8 cellular contexts compared by ENCODE assay signal in the genomic region with DNA sequence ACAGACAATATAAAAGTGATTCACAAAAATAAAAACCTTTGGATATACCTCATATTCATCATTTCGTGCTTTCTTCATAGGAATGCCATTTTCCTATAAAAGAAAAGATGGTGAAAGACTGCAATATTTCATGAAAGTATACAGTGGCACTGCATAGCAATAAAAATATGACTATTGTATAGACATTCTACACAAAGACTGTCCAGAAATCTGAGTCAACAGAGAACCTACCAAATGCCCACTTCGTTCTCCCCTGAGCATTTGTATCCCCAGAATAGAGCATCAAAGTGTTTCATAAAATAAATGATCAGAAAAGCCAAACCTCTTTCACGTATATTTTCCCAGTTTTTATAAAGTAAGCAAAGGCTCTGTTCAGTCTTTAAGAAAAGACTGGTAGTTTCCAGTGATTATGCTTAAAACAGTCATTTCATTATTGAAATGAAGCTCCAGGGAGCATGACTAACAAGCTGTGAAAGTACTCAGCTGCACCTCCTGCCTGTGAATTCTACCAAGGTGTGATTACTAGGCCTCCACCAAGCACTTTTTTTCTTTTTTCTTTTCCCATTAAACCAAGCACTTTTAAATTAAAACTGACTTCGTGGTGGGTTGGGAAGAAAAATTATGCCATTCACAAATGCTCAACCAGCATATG. TPM values are rescaled to one million over a fixed set of nuclear protein-coding genes. Genes with fewer than 3 reads are reported as not detected.
A peak's percentile ranks its signal among the peaks of the same experiment; 100 is the strongest.
DNase-seq lines count a peak whose midpoint lies in the region; ATAC-seq, FAIRE-seq and TF ChIP-seq lines count a peak whose summit lies in the region.
"Had no signal": no experiment of that assay in that cellular context is flagged by ENCODE, and none has a peak within 500 bp of the region (broad histone marks: within the 10 kb centered on the region; RNA-seq: fewer than 3 reads in every experiment).

No MANE protein-coding gene starts in this region.

- H4K8ac ChIP-seq in neuronal stem cell (ENCODE audit: low read depth, low read length) = no peak overlapping the region

- intact Hi-C loops in adrenal gland (cut with DNase I) = no loop called here

- H2BK120ac ChIP-seq in neuronal stem cell (ENCODE audit: low read depth, low read length) = no peak overlapping the region

- no peak overlapping the region for H2BK12ac ChIP-seq in neuronal stem cell (ENCODE audit: low read length)

- H3K14ac ChIP-seq in neuronal stem cell (ENCODE audit: low read length) = no peak overlapping the region

- H2AFZ ChIP-seq in neuronal stem cell (ENCODE audit: low read length) = no peak overlapping the region

- FAIRE-seq in bronchial epithelial cell (lab: Jason Lieb, UNC) = no peak

- H3K4me2 ChIP-seq in neuronal stem cell (ENCODE audit: insufficient read depth, low read length, poor library complexity, severe bottlenecking) = no peak overlapping the region

- H3K4ac ChIP-seq in neuronal stem cell (ENCODE audit: low read length) = no peak overlapping the region

- H3K79me1 ChIP-seq in neuronal stem cell (ENCODE audit: low read depth, low read length) = no peaks in the 10 kb centered on the region

- TF ChIP-seq CTCF in bronchial epithelial cell (IDR thresholded peaks at IDR 0.05; ENCODE audit: insufficient read depth, low read length, severe bottlenecking) (no peak), adrenal gland (IDR thresholded peaks at IDR 0.05) (no peak)

- H3K4me3 ChIP-seq in bronchial epithelial cell (ENCODE audit: low read depth, low read length) (no peak overlapping the region), neuronal stem cell (ENCODE audit: low read length in 2 of 2) (no peak overlapping the region), adrenal gland (no peak overlapping the region)

- H2AK5ac ChIP-seq in neuronal stem cell (ENCODE audit: low read depth, low read length) = no peak overlapping the region

- DNase-seq in bronchial epithelial cell (ENCODE audit: low read depth) = peak; percentile 26
- DNase-seq in neuronal stem cell (ENCODE audit: low spot score) = no peak
- DNase-seq in adrenal gland = no peak
- no peak for DNase-seq in superior temporal gyrus (ENCODE audit: extremely low spot score)
- DNase-seq: Karpas-422 had no signal

- H3K27me3 ChIP-seq in bronchial epithelial cell (ENCODE audit: control insufficient read depth, insufficient read depth, low read length) (no peaks in the 10 kb centered on the region), neuronal stem cell (ENCODE audit: control insufficient read depth in 3 of 3, insufficient read depth in 3 of 3, low read depth in 1 of 3, low read length in 3 of 3) (no peaks in the 10 kb centered on the region), adrenal gland (no peaks in the 10 kb centered on the region)

- H3K9me3 ChIP-seq in neuronal stem cell (replicated peaks in 1 of 2; ENCODE audit: control insufficient read depth in 2 of 2, insufficient read depth in 1 of 2, low read depth in 1 of 2, low read length in 2 of 2) (peaks cover 0 to 3% of the 10 kb centered on the region in 2 donors), adrenal gland (replicated peaks in 1 of 3) (no peaks in the 10 kb centered on the region)

- no peaks in the 10 kb centered on the region for H3K4me1 ChIP-seq in neuronal stem cell (ENCODE audit: control insufficient read depth in 2 of 2, insufficient read depth in 1 of 2, low read depth in 1 of 2, low read length in 2 of 2)
- no peaks in the 10 kb centered on the region for H3K4me1 ChIP-seq in adrenal gland (replicated peaks in 1 of 2)

- ATAC-seq in GM18519 (IDR thresholded peaks at IDR 0.05; ENCODE audit: low FRiP score, unreplicated experiment) (peak; percentile 86), GM19467 (IDR thresholded peaks at IDR 0.05; ENCODE audit: unreplicated experiment) (peak; percentile 80), HG03064 (IDR thresholded peaks at IDR 0.05; ENCODE audit: low read depth, unreplicated experiment) (peak; percentile 78)

- no peak overlapping the region for H2BK15ac ChIP-seq in neuronal stem cell (ENCODE audit: low read length)

- no peak overlapping the region for H3K27ac ChIP-seq in neuronal stem cell (replicated peaks; ENCODE audit: low read length)
- H3K27ac ChIP-seq in adrenal gland = no peak overlapping the region

- no peak overlapping the region for H4K91ac ChIP-seq in neuronal stem cell (ENCODE audit: low read depth, low read length, poor library complexity)

- H3K23ac ChIP-seq in neuronal stem cell (ENCODE audit: low read depth, low read length, poor library complexity) = no peak overlapping the region

- no peak for TF ChIP-seq POLR2A in adrenal gland (IDR thresholded peaks at IDR 0.05)

- H3K36me3 ChIP-seq in bronchial epithelial cell (ENCODE audit: control insufficient read depth, insufficient read depth, low read length) (peaks cover 2% of the 10 kb centered on the region), neuronal stem cell (replicated peaks in 1 of 2; ENCODE audit: control insufficient read depth in 2 of 2, insufficient read depth in 2 of 2, low read length in 2 of 2) (peaks cover 2 to 69% of the 10 kb centered on the region in 2 donors), adrenal gland (replicated peaks in 1 of 2) (no peaks in the 10 kb centered on the region)

- H3K9ac ChIP-seq in neuronal stem cell (ENCODE audit: low read depth, low read length, poor library complexity) = no peak overlapping the region

- no peak overlapping the region for H2BK5ac ChIP-seq in neuronal stem cell (ENCODE audit: low read length)

- H3K18ac ChIP-seq in neuronal stem cell (ENCODE audit: low read length) = no peak overlapping the region

- no CpG with 5 or more reads among the region's 4 CpGs for WGBS in neuronal stem cell (ENCODE audit: extremely low coverage in 2 of 2, insufficient read length in 2 of 2, insufficient replicate concordance in 1 of 2), 2 donors
- 89 to 91% (median 90%) methylated on average over 4 of the region's 4 CpGs for WGBS in adrenal gland, 4 donors

RNA-seq across cellular contexts. Expression of a gene that starts 20.2 kb away (rescaled TPM):
- total RNA-seq in bronchial epithelial cell (91.1 and 97.3 TPM in 2 replicates), adrenal gland (100 to 1,000 TPM in 5 of 8 donors, 10 to 100 TPM in 3; 77.1 to 342 (median 124) TPM)
- polyA plus RNA-seq in neuronal stem cell (2013, experiment 1 of 2) = 141 TPM
- 148 TPM for polyA plus RNA-seq in neuronal stem cell (2013, experiment 2 of 2)
- 100 to 1,000 TPM in 1 of 3 donors, 10 to 100 TPM in 2; 61.7 to 110 (median 86.6) TPM for polyA plus RNA-seq in adrenal gland
